In the genomic region with DNA sequence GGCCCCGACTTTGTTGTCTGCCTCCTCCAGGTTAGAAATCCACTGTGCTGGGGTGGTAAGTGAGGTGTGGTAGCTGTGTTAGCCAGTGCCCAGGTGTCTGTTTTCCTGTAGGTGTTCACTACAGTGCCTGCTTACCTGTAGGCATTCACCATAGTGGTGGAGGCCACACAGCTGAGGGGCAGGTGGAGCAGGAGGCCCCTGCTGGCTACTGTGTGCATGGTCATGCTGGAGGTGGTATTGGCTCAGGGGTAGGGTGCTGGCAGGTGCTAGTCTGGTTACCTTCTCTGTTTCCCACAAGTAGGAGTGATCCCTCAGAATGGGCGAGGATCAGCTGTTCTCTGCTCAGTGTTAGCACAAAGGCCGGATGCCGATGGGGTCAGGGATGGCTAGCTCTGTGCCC, we compare ENCODE assay signal across 1 cellular context.
TF ChIP-seq lines count a peak whose summit lies in the region.

No MANE protein-coding gene starts in this region.

TF ChIP-seq in HepG2, 621 proteins besides CTCF, POLR2A, EP300 and RAD21:
- TF ChIP-seq KDM2A (CRISPR knock-in tag; IDR thresholded peaks at IDR 0.05; ENCODE audit: borderline replicate concordance, low read depth) = no peak
- no peak for TF ChIP-seq NFRKB (IDR thresholded peaks at IDR 0.05)
- TF ChIP-seq TOE1 (CRISPR knock-in tag; IDR thresholded peaks at IDR 0.05) = no peak
- TF ChIP-seq CHD4 (IDR thresholded peaks at IDR 0.05; ENCODE audit: borderline replicate concordance, low read length) = no peak
- no peak for TF ChIP-seq MTA3 (CRISPR knock-in tag; IDR thresholded peaks at IDR 0.05)
- TF ChIP-seq, protein P1, sequence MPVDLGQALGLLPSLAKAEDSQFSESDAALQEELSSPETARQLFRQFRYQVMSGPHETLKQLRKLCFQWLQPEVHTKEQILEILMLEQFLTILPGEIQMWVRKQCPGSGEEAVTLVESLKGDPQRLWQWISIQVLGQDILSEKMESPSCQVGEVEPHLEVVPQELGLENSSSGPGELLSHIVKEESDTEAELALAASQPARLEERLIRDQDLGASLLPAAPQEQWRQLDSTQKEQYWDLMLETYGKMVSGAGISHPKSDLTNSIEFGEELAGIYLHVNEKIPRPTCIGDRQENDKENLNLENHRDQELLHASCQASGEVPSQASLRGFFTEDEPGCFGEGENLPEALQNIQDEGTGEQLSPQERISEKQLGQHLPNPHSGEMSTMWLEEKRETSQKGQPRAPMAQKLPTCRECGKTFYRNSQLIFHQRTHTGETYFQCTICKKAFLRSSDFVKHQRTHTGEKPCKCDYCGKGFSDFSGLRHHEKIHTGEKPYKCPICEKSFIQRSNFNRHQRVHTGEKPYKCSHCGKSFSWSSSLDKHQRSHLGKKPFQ (CRISPR knock-in tag; IDR thresholded peaks at IDR 0.05; ENCODE audit: insufficient replicate concordance) = no peak
- TF ChIP-seq GATAD2A (CRISPR knock-in tag; IDR thresholded peaks at IDR 0.05) = no peak
- no peak for TF ChIP-seq POGZ (CRISPR knock-in tag; IDR thresholded peaks at IDR 0.05)
- no peak for TF ChIP-seq GZF1 (CRISPR knock-in tag; IDR thresholded peaks at IDR 0.05)
- TF ChIP-seq, protein P2, sequence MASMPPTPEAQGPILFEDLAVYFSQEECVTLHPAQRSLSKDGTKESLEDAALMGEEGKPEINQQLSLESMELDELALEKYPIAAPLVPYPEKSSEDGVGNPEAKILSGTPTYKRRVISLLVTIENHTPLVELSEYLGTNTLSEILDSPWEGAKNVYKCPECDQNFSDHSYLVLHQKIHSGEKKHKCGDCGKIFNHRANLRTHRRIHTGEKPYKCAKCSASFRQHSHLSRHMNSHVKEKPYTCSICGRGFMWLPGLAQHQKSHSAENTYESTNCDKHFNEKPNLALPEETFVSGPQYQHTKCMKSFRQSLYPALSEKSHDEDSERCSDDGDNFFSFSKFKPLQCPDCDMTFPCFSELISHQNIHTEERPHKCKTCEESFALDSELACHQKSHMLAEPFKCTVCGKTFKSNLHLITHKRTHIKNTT (CRISPR knock-in tag; IDR thresholded peaks at IDR 0.05) = no peak
